Comparison of ENCODE assay signal across 1 cellular context in genomic region chr11:65695459-65696241, GRCh38.
TF ChIP-seq lines count a peak whose summit lies in the region.

No MANE protein-coding gene starts in this region.

TF ChIP-seq in HEK293, 187 proteins besides CTCF, POLR2A, EP300 and RAD21 (continued from another document):
- TF ChIP-seq, protein P1, sequence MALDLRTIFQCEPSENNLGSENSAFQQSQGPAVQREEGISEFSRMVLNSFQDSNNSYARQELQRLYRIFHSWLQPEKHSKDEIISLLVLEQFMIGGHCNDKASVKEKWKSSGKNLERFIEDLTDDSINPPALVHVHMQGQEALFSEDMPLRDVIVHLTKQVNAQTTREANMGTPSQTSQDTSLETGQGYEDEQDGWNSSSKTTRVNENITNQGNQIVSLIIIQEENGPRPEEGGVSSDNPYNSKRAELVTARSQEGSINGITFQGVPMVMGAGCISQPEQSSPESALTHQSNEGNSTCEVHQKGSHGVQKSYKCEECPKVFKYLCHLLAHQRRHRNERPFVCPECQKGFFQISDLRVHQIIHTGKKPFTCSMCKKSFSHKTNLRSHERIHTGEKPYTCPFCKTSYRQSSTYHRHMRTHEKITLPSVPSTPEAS (tag by site-specific recombination; IDR thresholded peaks at IDR 0.05), result no peak
- TF ChIP-seq ZXDB (tag by site-specific recombination; IDR thresholded peaks at IDR 0.05) (no peak), PRDM10 (tag by site-specific recombination; IDR thresholded peaks at IDR 0.05) (peak; percentile 75), ZFP41 (tag by site-specific recombination; IDR thresholded peaks at IDR 0.05; ENCODE audit: borderline replicate concordance) (no peak), SP7 (tag by site-specific recombination; IDR thresholded peaks at IDR 0.05) (peak; percentile 76), SCRT2 (tag by site-specific recombination; IDR thresholded peaks at IDR 0.05) (no peak)
